In the genomic region with DNA sequence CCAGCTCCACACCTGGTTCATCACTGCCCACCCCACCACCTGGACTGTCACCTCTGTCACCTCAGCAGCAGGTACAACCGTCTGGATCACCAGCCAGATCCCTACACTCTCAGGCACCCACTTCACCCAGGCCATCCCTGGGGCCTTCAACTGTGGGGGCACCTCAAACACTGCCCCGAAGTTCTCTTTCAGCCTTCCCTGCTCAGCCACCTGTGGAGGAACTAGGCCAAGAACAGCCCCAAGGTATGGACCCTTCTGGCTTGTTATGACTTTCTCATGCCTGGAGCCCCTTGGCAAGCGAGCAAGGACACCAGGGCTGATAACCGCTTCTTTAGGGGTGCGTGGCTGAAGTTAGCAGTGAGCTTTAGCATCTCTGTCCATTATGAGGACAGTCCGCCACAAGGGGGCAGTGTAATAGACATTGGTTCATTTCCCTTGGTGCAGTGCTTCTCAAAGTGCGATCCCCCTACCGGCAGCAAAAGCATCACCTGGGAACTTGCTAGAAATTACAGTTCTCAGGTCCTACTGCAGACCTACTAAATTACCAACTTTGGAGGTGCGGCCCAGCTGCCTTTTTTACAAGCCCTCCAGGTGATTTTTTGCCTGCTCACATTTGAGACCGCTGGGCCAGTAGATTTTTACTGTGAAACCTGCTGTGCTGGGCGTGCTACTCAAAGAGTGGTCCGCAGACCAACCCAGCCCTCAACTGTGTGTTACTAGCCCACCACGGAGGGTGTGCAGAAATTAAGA, we compare ENCODE assay signal across 8 cellular contexts. TPM values are rescaled to one million over a fixed set of nuclear protein-coding genes. Genes with fewer than 3 reads are reported as not detected.
DNase-seq lines count a peak whose midpoint lies in the region; ATAC-seq and TF ChIP-seq lines count a peak whose summit lies in the region.

No MANE protein-coding gene starts in this region.

- TF ChIP-seq POLR2A in NB4 (IDR thresholded peaks at IDR 0.05; ENCODE audit: extremely low read depth, insufficient read length) (no peak), gastroesophageal sphincter (IDR thresholded peaks at IDR 0.05) (no peak), ovary (IDR thresholded peaks at IDR 0.05) (no peak), tibial nerve (IDR thresholded peaks at IDR 0.05) (no peak)

- 25 to 29% methylated on average over 9 of the region's 13 CpGs for WGBS in gastroesophageal sphincter (ENCODE audit: low coverage in 1 of 2), 2 donors
- WGBS in ovary, 3 donors: 31 to 41% (median 35%) methylated on average over 13 of the region's 13 CpGs
- 30 to 43% methylated on average over 13 of the region's 13 CpGs for WGBS in tibial nerve, 2 donors

- H3K4me1 ChIP-seq in SJCRH30: no peaks in the 10 kb centered on the region
- H3K4me1 ChIP-seq in gastroesophageal sphincter: peaks cover 0 to 14% (median 0%) of the 10 kb centered on the region in 3 donors
- peaks cover 6% of the 10 kb centered on the region for H3K4me1 ChIP-seq in ovary (ENCODE audit: insufficient read depth)
- peaks cover 0 to 26% (median 7%) of the 10 kb centered on the region in 4 donors for H3K4me1 ChIP-seq in tibial nerve

- H3K4me3 ChIP-seq in NB4 (ENCODE audit: low read depth, low read length) (no peak overlapping the region), SJCRH30 (no peak overlapping the region), gastroesophageal sphincter (no peak overlapping the region), ovary (no peak overlapping the region), tibial nerve (no peak overlapping the region)

- intact Hi-C loops in ovary (cut with DNase I): loop anchor here in 3 of 4 donors (5.0 kb wide), 1 partner anchor 60 kb away; no protein-coding TSS in a partner anchor

- no peaks in the 10 kb centered on the region for H3K36me3 ChIP-seq in SJCRH30
- no peaks in the 10 kb centered on the region for H3K36me3 ChIP-seq in gastroesophageal sphincter
- H3K36me3 ChIP-seq in ovary: no peaks in the 10 kb centered on the region
- H3K36me3 ChIP-seq in tibial nerve: no peaks in the 10 kb centered on the region

- H3K9me3 ChIP-seq in SJCRH30 (replicated peaks) (no peaks in the 10 kb centered on the region), gastroesophageal sphincter (no peaks in the 10 kb centered on the region), ovary (no peaks in the 10 kb centered on the region), tibial nerve (no peaks in the 10 kb centered on the region)

- ATAC-seq in GM21576 (IDR thresholded peaks at IDR 0.05; ENCODE audit: unreplicated experiment) (peak; percentile 62), gastroesophageal sphincter (peak; percentile 80)

- no peak for TF ChIP-seq EP300 in gastroesophageal sphincter (IDR thresholded peaks at IDR 0.05)
- no peak for TF ChIP-seq EP300 in ovary (IDR thresholded peaks at IDR 0.05)
- TF ChIP-seq EP300 in tibial nerve (IDR thresholded peaks at IDR 0.05): peak in 1 of 2 donors; percentile 6

- H3K27ac ChIP-seq in SJCRH30 (no peak overlapping the region), gastroesophageal sphincter (no peak overlapping the region), ovary (no peak overlapping the region), tibial nerve (peak overlapping the region in 3 of 4 donors; percentile 20 to 73 (median 53))

- peak; percentile 98 for TF ChIP-seq CTCF in NB4 (IDR thresholded peaks at IDR 0.05; ENCODE audit: low read depth, low read length)
- peak; percentile 79 to 93 (median 88) for TF ChIP-seq CTCF in gastroesophageal sphincter (IDR thresholded peaks at IDR 0.05)
- peak; percentile 87 to 93 (median 90) for TF ChIP-seq CTCF in ovary (IDR thresholded peaks at IDR 0.05)
- peak; percentile 83 to 94 (median 91) for TF ChIP-seq CTCF in tibial nerve (IDR thresholded peaks at IDR 0.05)

- no peaks in the 10 kb centered on the region for H3K27me3 ChIP-seq in SJCRH30
- H3K27me3 ChIP-seq in gastroesophageal sphincter: peaks cover 13% of the 10 kb centered on the region
- H3K27me3 ChIP-seq in ovary: no peaks in the 10 kb centered on the region
- no peaks in the 10 kb centered on the region for H3K27me3 ChIP-seq in tibial nerve

- DNase-seq in CMK (ENCODE audit: low read depth) (peak; percentile 53), NB4 (ENCODE audit: low read depth) (peak; percentile 93), SJCRH30 (peak; percentile 87 to 95), ovary (peak; percentile 82 to 91 (median 83)), tibial nerve (ENCODE audit: low spot score in 2 of 2) (peak; percentile 88 to 99)
- DNase-seq in activated effector memory CD4-positive, alpha-beta T cell treated with Interleukin-2 at 50 U/mL for 16 hours: peak; percentile 78

RNA-seq across cellular contexts. Expression of gene PNPLA1, which starts 32.5 kb away (rescaled TPM):
- not detected in 2 replicates for total RNA-seq in SJCRH30 (2014; rRNA removed; shearing (Covaris generic))
- not detected for total RNA-seq in gastroesophageal sphincter
- total RNA-seq in ovary: under 1 TPM in 2 of 7 donors, not detected in 5; 0.18 to 0.20 TPM
- under 1 TPM; 0.04 to 0.07 TPM for polyA plus RNA-seq in ovary
- total RNA-seq in tibial nerve: under 1 TPM in 2 of 4 donors, not detected in 2; 0.21 to 0.30 TPM

RNA-seq across cellular contexts. Expression of gene BNIP5, which starts 34.3 kb away (rescaled TPM):
- 0.04 TPM in 1 of 2 replicates, not detected in the other for total RNA-seq in SJCRH30 (2014; rRNA removed; shearing (Covaris generic))
- not detected for total RNA-seq in gastroesophageal sphincter
- 1 to 10 TPM in 1 of 7 donors, under 1 TPM in 3, not detected in 3; 0.05 to 1.4 (median 0.18) TPM for total RNA-seq in ovary
- polyA plus RNA-seq in ovary: under 1 TPM in 1 of 2 donors, not detected in 1; 0.01 TPM
- total RNA-seq in tibial nerve: not detected

Comparison
In these comparisons a context has a peak if more than half of its experiments do, and no peak if none do; other contexts are left out.
1. H3K27ac ChIP-seq: peak in tibial nerve (3 of 4); none in SJCRH30 (single experiment), gastroesophageal sphincter (0 of 4) and ovary (0 of 2).
2. Peak in every context shown above with its lines, with median percentiles within 50 percentile points of each other: DNase-seq and CTCF ChIP-seq.